Comparison of ENCODE assay signal across 24 cellular contexts in genomic region chr1:119687391-119688079, GRCh38. TPM values are rescaled to one million over a fixed set of nuclear protein-coding genes. Genes with fewer than 3 reads are reported as not detected.
A peak's percentile ranks its signal among the peaks of the same experiment; 100 is the strongest.
DNase-seq lines count a peak whose midpoint lies in the region; ATAC-seq and TF ChIP-seq lines count a peak whose summit lies in the region.
"Had no signal": no experiment of that assay in that cellular context is flagged by ENCODE, and none has a peak within 500 bp of the region (broad histone marks: within the 10 kb centered on the region; RNA-seq: fewer than 3 reads in every experiment).

No MANE protein-coding gene starts in this region.

- no peak overlapping the region for H4K5ac ChIP-seq in IMR-90 (ENCODE audit: low read depth, low read length)

- no peak overlapping the region for H4K91ac ChIP-seq in IMR-90 (ENCODE audit: insufficient read depth, low read depth, low read length)

- no peak overlapping the region for H3K56ac ChIP-seq in IMR-90 (ENCODE audit: extremely low read depth, insufficient read depth, low read length)

- H3K9ac ChIP-seq in GM23248 (no peak overlapping the region), IMR-90 (ENCODE audit: low read depth, low read length) (no peak overlapping the region), endodermal cell (ENCODE audit: extremely low read depth, low read length, poor library complexity, severe bottlenecking) (no peak overlapping the region)

- TF ChIP-seq EP300 in tibial nerve (IDR thresholded peaks at IDR 0.05): no peak

- no peak overlapping the region for H2BK15ac ChIP-seq in IMR-90 (ENCODE audit: low read depth, low read length)

- H3K4me2 ChIP-seq in GM23248 (ENCODE audit: unreplicated experiment) (no peak overlapping the region), IMR-90 (ENCODE audit: low read depth, low read length) (no peak overlapping the region)
- H3K4me2 ChIP-seq: hepatocyte had no signal

- no peak overlapping the region for H3K27ac ChIP-seq in GM23248
- H3K27ac ChIP-seq in IMR-90 (ENCODE audit: insufficient read depth, low read length): no peak overlapping the region
- no peak overlapping the region for H3K27ac ChIP-seq in endodermal cell (ENCODE audit: low read depth, low read length)
- H3K27ac ChIP-seq in tibial nerve: no peak overlapping the region
- no peak overlapping the region for H3K27ac ChIP-seq in heart left ventricle
- H3K27ac ChIP-seq: HL-60, psoas muscle, SJCRH30, spleen, uterus, WERI-Rb-1 had no signal

- H3K23ac ChIP-seq in IMR-90 (ENCODE audit: low read depth, low read length): no peak overlapping the region

- peaks cover 3% of the 10 kb centered on the region; the same call in 1 of the 2 replicates for H3K4me1 ChIP-seq in GM23248 (ENCODE audit: insufficient read depth)
- no peaks in the 10 kb centered on the region for H3K4me1 ChIP-seq in IMR-90 (ENCODE audit: control insufficient read depth, insufficient read depth, low read length)
- H3K4me1 ChIP-seq in endodermal cell (ENCODE audit: control insufficient read depth, insufficient read depth, low read length): no peaks in the 10 kb centered on the region
- H3K4me1 ChIP-seq in tibial nerve: no peaks in the 10 kb centered on the region
- H3K4me1 ChIP-seq in heart left ventricle: no peaks in the 10 kb centered on the region
- H3K4me1 ChIP-seq: psoas muscle, SJCRH30, spleen, uterus had no signal

- H3K14ac ChIP-seq in IMR-90 (replicated peaks; ENCODE audit: low read depth, low read length): no peak overlapping the region

- H3K18ac ChIP-seq in IMR-90 (ENCODE audit: low read depth, low read length): no peak overlapping the region

- no peak for TF ChIP-seq RAD21 in IMR-90 (IDR thresholded peaks at IDR 0.05; ENCODE audit: low read length)

- H3K27me3 Mint-ChIP-seq in endodermal cell (ENCODE audit: insufficient read depth) (no peaks in the 10 kb centered on the region), mesothelial cell of epicardium (ENCODE audit: low read depth) (no peaks in the 10 kb centered on the region)
- H3K27me3 Mint-ChIP-seq: effector memory CD8-positive, alpha-beta T cell had no signal

- in situ Hi-C loops in GM23248 (cut with MboI): no loop called here
- in situ Hi-C loops in IMR-90 (cut with MboI; ENCODE audit: low sequenced_read_pairs): no loop called here

- H3K27me3 ChIP-seq in GM23248 (replicated peaks; ENCODE audit: insufficient read depth) (no peaks in the 10 kb centered on the region), IMR-90 (ENCODE audit: control insufficient read depth, insufficient read depth, low read length) (peaks cover 14% of the 10 kb centered on the region), endodermal cell (ENCODE audit: control insufficient read depth, insufficient read depth, low read length, poor library complexity, severe bottlenecking) (no peaks in the 10 kb centered on the region), tibial nerve (no peaks in the 10 kb centered on the region), heart left ventricle (no peaks in the 10 kb centered on the region)
- H3K27me3 ChIP-seq: hepatocyte, SJCRH30, spleen, uterus had no signal

- no peak overlapping the region for H2AK5ac ChIP-seq in IMR-90 (ENCODE audit: low read depth, low read length)

- intact Hi-C loops in IMR-90 (cut with micrococcal nuclease) (no loop called here), heart left ventricle (cut with DNase I) (no loop called here)

- ATAC-seq in IMR-90 (ENCODE audit: low read depth): no peak
- no peak for ATAC-seq in heart left ventricle
- ATAC-seq: effector memory CD8-positive, alpha-beta T cell; natural killer cell treated with Interleukin-12 subunit alpha and Interleukin-12 subunit beta and Interleukin-15 and Interleukin-18, amount 100 ng/mL, for 72 hours; psoas muscle; T-helper 17 cell had no signal

- DNase-seq in GM23248 (peak; percentile 54), IMR-90 (no peak), endodermal cell (peak; percentile 68), mesothelial cell of epicardium (ENCODE audit: low spot score in 2 of 2, unreplicated experiment in 2 of 2) (no peak), tibial nerve (ENCODE audit: low spot score in 2 of 2) (no peak), OCI-M1 (lab: John Stamatoyannopoulos, UW) (no peak), HuH-7.5 (ENCODE audit: low spot score) (no peak), heart left ventricle (no peak)
- DNase-seq: activated CD4-positive, alpha-beta T cell treated with anti-CD3 and anti-CD28 coated beads, Interleukin-2, amount 50 U/mL, for 4 hours; activated naive CD4-positive, alpha-beta T cell; effector memory CD8-positive, alpha-beta T cell; HFFc6; NCI-H2081; psoas muscle; SJCRH30; spleen; stimulated activated CD4-positive, alpha-beta T cell treated with anti-CD3 and anti-CD28 coated beads, Interleukin-4, amount 100 ng/mL, for 4 hours; T-helper 17 cell; uterus; WERI-Rb-1 had no signal

- H3K9me1 ChIP-seq in IMR-90 (ENCODE audit: insufficient read depth, low read length): no peaks in the 10 kb centered on the region

- H2AK9ac ChIP-seq in IMR-90 (replicated peaks; ENCODE audit: low read depth, low read length, poor library complexity): no peak overlapping the region

- WGBS in GM23248 (ENCODE audit: low coverage in 1 of 2, low lambda C conversion rate in 2 of 2, missing lambda C conversion rate in 2 of 2), 2 experiments: 85 to 89% methylated on average over 3 of the region's 3 CpGs
- no CpG with 5 or more reads among the region's 3 CpGs for WGBS in IMR-90 (ENCODE audit: extremely low coverage in 2 of 2, insufficient read length in 1 of 2), 2 experiments
- 80 to 92% methylated on average over 2 to 3 of the region's 3 CpGs for WGBS in endodermal cell (ENCODE audit: insufficient coverage in 1 of 2, insufficient read length in 1 of 2), 2 experiments
- WGBS in tibial nerve, 2 donors: 69 to 78% methylated on average over 3 of the region's 3 CpGs
- WGBS in heart left ventricle, 4 donors: 73 to 81% (median 78%) methylated on average over 3 of the region's 3 CpGs

- H3K27ac Mint-ChIP-seq in endodermal cell (no peak overlapping the region), mesothelial cell of epicardium (peak overlapping the region; percentile 75)
- H3K27ac Mint-ChIP-seq: CD14-positive monocyte; effector memory CD8-positive, alpha-beta T cell; HFFc6; natural killer cell treated with Interleukin-12 subunit alpha and Interleukin-12 subunit beta and Interleukin-15 and Interleukin-18, amount 100 ng/mL, for 72 hours; T-helper 17 cell had no signal

- no peaks in the 10 kb centered on the region for H4K20me1 ChIP-seq in GM23248 (ENCODE audit: insufficient read depth)
- H4K20me1 ChIP-seq in IMR-90 (ENCODE audit: insufficient read depth, low read length): no peaks in the 10 kb centered on the region

- no peaks in the 10 kb centered on the region for H3K79me2 ChIP-seq in GM23248 (ENCODE audit: insufficient read depth)
- H3K79me2 ChIP-seq: hepatocyte had no signal

- H2BK120ac ChIP-seq in IMR-90 (ENCODE audit: low read depth, low read length): no peak overlapping the region

- H2BK5ac ChIP-seq in IMR-90 (ENCODE audit: low read depth, low read length, poor library complexity, severe bottlenecking): no peak overlapping the region

- H3K9me3 Mint-ChIP-seq in endodermal cell (peaks cover 9% of the 10 kb centered on the region), mesothelial cell of epicardium (peaks cover 4% of the 10 kb centered on the region)
- H3K9me3 Mint-ChIP-seq: effector memory CD8-positive, alpha-beta T cell; HFFc6; natural killer cell treated with Interleukin-12 subunit alpha and Interleukin-12 subunit beta and Interleukin-15 and Interleukin-18, amount 100 ng/mL, for 72 hours had no signal

- H2AFZ ChIP-seq in GM23248 (no peak overlapping the region), IMR-90 (replicated peaks; ENCODE audit: low read length, poor library complexity) (no peak overlapping the region)
- H2AFZ ChIP-seq: hepatocyte had no signal

- H4K8ac ChIP-seq in IMR-90 (ENCODE audit: low read depth in 2 of 2, low read length in 2 of 2): no peak overlapping the region

- H3F3A ChIP-seq in GM23248 (ENCODE audit: insufficient read depth): no peaks in the 10 kb centered on the region; the same call in 1 of the 2 replicates

- no peaks in the 10 kb centered on the region for H3K79me1 ChIP-seq in IMR-90 (ENCODE audit: low read depth in 1 of 2, low read length in 2 of 2)

- H3K4me3 ChIP-seq in GM23248 (no peak overlapping the region), IMR-90 (ENCODE audit: insufficient read depth, low read depth, low read length) (no peak overlapping the region), endodermal cell (ENCODE audit: low read length) (no peak overlapping the region), tibial nerve (no peak overlapping the region), heart left ventricle (no peak overlapping the region)
- H3K4me3 ChIP-seq: hepatocyte, psoas muscle, SJCRH30, spleen, uterus had no signal

- CTCF ChIA-PET in IMR-90 (lab: Yijun Ruan, JAX): interaction anchor here (1.2 to 1.3 kb wide), 2 partner anchors 12 kb away, joined by 3 to 4 read pairs; no protein-coding TSS in a partner anchor

- BruUV-seq in IMR-90 (replicated peaks; lab: Mats Ljungman, UMichigan): no TSS peak

- no peak overlapping the region for H3K4ac ChIP-seq in IMR-90 (ENCODE audit: low read depth, low read length)

- H3K4me3 Mint-ChIP-seq in endodermal cell: no peak overlapping the region
- H3K4me3 Mint-ChIP-seq in mesothelial cell of epicardium: no peak overlapping the region
- H3K4me3 Mint-ChIP-seq: CD14-positive monocyte; effector memory CD8-positive, alpha-beta T cell; HFFc6; natural killer cell treated with Interleukin-12 subunit alpha and Interleukin-12 subunit beta and Interleukin-15 and Interleukin-18, amount 100 ng/mL, for 72 hours; T-helper 17 cell had no signal

- H3K4me1 Mint-ChIP-seq in endodermal cell (peaks cover 25% of the 10 kb centered on the region), mesothelial cell of epicardium (peaks cover 44% of the 10 kb centered on the region)
- H3K4me1 Mint-ChIP-seq: CD14-positive monocyte, T-helper 17 cell had no signal

- POLR2A ChIA-PET in IMR-90 (lab: Charles Lee; ENCODE audit: unreplicated experiment): no interaction called here

- no peak overlapping the region for H2BK20ac ChIP-seq in IMR-90 (ENCODE audit: low read depth, low read length)

- no peak for TF ChIP-seq CTCF in IMR-90 (conservative IDR thresholded peaks at IDR 0.05; ENCODE audit: low read depth, low read length)
- TF ChIP-seq CTCF in endodermal cell (conservative IDR thresholded peaks at IDR 0.05): no peak
- TF ChIP-seq CTCF in mesothelial cell of epicardium (IDR thresholded peaks at IDR 0.05; ENCODE audit: unreplicated experiment): no peak
- TF ChIP-seq CTCF in tibial nerve (IDR thresholded peaks at IDR 0.05): no peak
- TF ChIP-seq CTCF in heart left ventricle (IDR thresholded peaks at IDR 0.05): no peak

- H3K9me3 ChIP-seq in GM23248 (ENCODE audit: low read depth): no peaks in the 10 kb centered on the region
- no peaks in the 10 kb centered on the region for H3K9me3 ChIP-seq in IMR-90 (ENCODE audit: control insufficient read depth, insufficient read depth, low read length)
- no peaks in the 10 kb centered on the region for H3K9me3 ChIP-seq in endodermal cell (ENCODE audit: control insufficient read depth, low read length)
- H3K9me3 ChIP-seq in tibial nerve: peaks cover 0 to 11% (median 0%) of the 10 kb centered on the region in 4 donors
- peaks cover 0 to 7% (median 0%) of the 10 kb centered on the region in 12 donors for H3K9me3 ChIP-seq in heart left ventricle
- H3K9me3 ChIP-seq: psoas muscle, uterus had no signal

- no peaks in the 10 kb centered on the region for H3K9me2 ChIP-seq in GM23248 (ENCODE audit: insufficient read depth)

- TF ChIP-seq POLR2A in IMR-90 (IDR thresholded peaks at IDR 0.05; ENCODE audit: low read depth, low read length): no peak
- TF ChIP-seq POLR2A in tibial nerve (IDR thresholded peaks at IDR 0.05): no peak
- TF ChIP-seq POLR2A in heart left ventricle (IDR thresholded peaks at IDR 0.05): no peak

- no peaks in the 10 kb centered on the region for H3K36me3 Mint-ChIP-seq in endodermal cell (ENCODE audit: low read depth)
- no peaks in the 10 kb centered on the region for H3K36me3 Mint-ChIP-seq in mesothelial cell of epicardium
- H3K36me3 Mint-ChIP-seq: CD14-positive monocyte had no signal

- dilution Hi-C loops in IMR-90 (cut with HindIII; ENCODE audit: low sequenced_read_pairs, unreplicated experiment): no loop called here

- H3K36me3 ChIP-seq in GM23248 (ENCODE audit: low read depth) (no peaks in the 10 kb centered on the region), IMR-90 (ENCODE audit: control insufficient read depth, insufficient read depth, low read length) (no peaks in the 10 kb centered on the region), endodermal cell (ENCODE audit: control insufficient read depth, insufficient read depth, low read length) (no peaks in the 10 kb centered on the region), tibial nerve (no peaks in the 10 kb centered on the region), heart left ventricle (no peaks in the 10 kb centered on the region)
- H3K36me3 ChIP-seq: SJCRH30, spleen, uterus, WERI-Rb-1 had no signal

RNA-seq across cellular contexts. Expression of gene PHGDH, which starts 24.2 kb away (rescaled TPM):
- 298 and 346 TPM in 2 replicates for total RNA-seq in GM23248 (2014; rRNA removed; shearing (Covaris generic))
- polyA plus RNA-seq in GM23248 (2016; fragmentation: Nextera tagmentation; extraction: Ambion mirVana) (257 and 273 TPM in 2 replicates), IMR-90 (2012; rRNA removed) (69.1 and 87.9 TPM in 2 replicates), heart left ventricle (10 to 100 TPM in 1 of 2 donors, 1 to 10 TPM in 1; 3.0 to 16.5 TPM)
- total RNA-seq in IMR-90 (2012; rRNA removed) (162 and 331 TPM in 2 replicates), endodermal cell (100 to 1,000 TPM; 156 to 176 TPM), mesothelial cell of epicardium (142 to 151 TPM (median 149 TPM) in 3 replicates), tibial nerve (10 to 100 TPM; 16.5 to 56.3 (median 42.9) TPM), heart left ventricle (10 to 100 TPM in 2 of 9 donors, 1 to 10 TPM in 7; 2.8 to 39.6 (median 5.2) TPM)
- 73.9 and 110 TPM in 2 replicates for polyA plus RNA-seq in IMR-90 (2012; cell fraction: cytosol; rRNA removed)
- polyA plus RNA-seq in IMR-90 (2012; cell fraction: nucleus; rRNA removed; ENCODE audit: low replicate concordance): 85.5 and 118 TPM in 2 replicates
- 234 TPM for polyA plus RNA-seq in endodermal cell (2013, experiment 1 of 2)
- polyA plus RNA-seq in endodermal cell (2013, experiment 2 of 2): 177 TPM

RNA-seq across cellular contexts. Expression of gene ZNF697, which starts 39.5 kb away (rescaled TPM):
- 8.5 and 9.1 TPM in 2 replicates for total RNA-seq in GM23248 (2014; rRNA removed; shearing (Covaris generic))
- polyA plus RNA-seq in GM23248 (2016; fragmentation: Nextera tagmentation; extraction: Ambion mirVana) (0.55 and 0.71 TPM in 2 replicates), IMR-90 (2012; rRNA removed) (5.7 and 6.2 TPM in 2 replicates), heart left ventricle (1 to 10 TPM; 2.8 to 6.9 TPM)
- total RNA-seq in IMR-90 (2012; rRNA removed) (10.2 and 14.4 TPM in 2 replicates), endodermal cell (10 to 100 TPM; 12.0 to 14.8 TPM), mesothelial cell of epicardium (20.3 to 21.8 TPM (median 20.6 TPM) in 3 replicates), tibial nerve (1 to 10 TPM; 3.3 to 9.0 (median 4.9) TPM), heart left ventricle (10 to 100 TPM in 6 of 9 donors, 1 to 10 TPM in 3; 7.8 to 14.0 (median 10.9) TPM)
- polyA plus RNA-seq in IMR-90 (2012; cell fraction: cytosol; rRNA removed): 1.9 and 2.6 TPM in 2 replicates
- 6.9 and 8.3 TPM in 2 replicates for polyA plus RNA-seq in IMR-90 (2012; cell fraction: nucleus; rRNA removed; ENCODE audit: low replicate concordance)
- polyA plus RNA-seq in endodermal cell (2013, experiment 1 of 2): 7.4 TPM
- polyA plus RNA-seq in endodermal cell (2013, experiment 2 of 2): 6.7 TPM

Comparison
In these comparisons a context has a peak if more than half of its experiments do, and no peak if none do; other contexts are left out.
1. DNase-seq: peak in GM23248 (single experiment) and endodermal cell (single experiment); none in IMR-90 (single experiment), mesothelial cell of epicardium (0 of 2), tibial nerve (0 of 2), OCI-M1 (single experiment), HuH-7.5 (single experiment) and heart left ventricle (0 of 5).